In the genomic region with DNA sequence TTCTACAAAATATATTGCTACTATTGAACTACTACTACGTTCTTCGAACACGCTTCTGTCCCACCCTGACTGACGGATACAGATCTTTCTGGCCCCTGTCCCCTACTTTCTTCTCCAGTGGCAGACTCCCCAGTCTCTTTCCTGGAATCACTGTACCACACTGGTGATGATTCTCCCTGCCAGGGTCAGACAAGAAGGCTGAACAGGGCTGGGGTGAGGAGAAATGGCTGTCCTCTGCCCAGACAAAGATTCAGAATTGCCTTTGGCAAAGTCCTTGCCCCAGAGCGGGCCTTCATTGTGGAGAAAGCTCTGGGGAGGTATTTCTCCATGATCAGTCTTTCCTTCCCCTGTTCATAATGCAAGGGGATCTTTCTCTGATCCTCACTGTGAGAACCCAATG, we compare ENCODE assay signal across 9 cellular contexts.
"Had no signal": no experiment of that assay in that cellular context is flagged by ENCODE, and none has a peak within 500 bp of the region (broad histone marks: within the 10 kb centered on the region; RNA-seq: fewer than 3 reads in every experiment).

No MANE protein-coding gene starts in this region.

- H3K4me3 ChIP-seq: GM23248, HAP-1, K562 had no signal

- H3K4me1 ChIP-seq: HAP-1 had no signal

- H3K27ac Mint-ChIP-seq: HFFc6 had no signal

- H3K4me3 Mint-ChIP-seq: HFFc6 had no signal

- DNase-seq: GM23248, GOT3, H7, HFFc6, IMR-90 had no signal

- H3K9me3 ChIP-seq: HAP-1 had no signal

- ATAC-seq: HCT116, K562 had no signal

- FAIRE-seq: HTR-8/SVneo, K562 had no signal

- H3K27ac ChIP-seq: GM23248 had no signal
